ENCODE assay signal across 22 cellular contexts in genomic region chr2:100376836-100377235, GRCh38. TPM values are rescaled to one million over a fixed set of nuclear protein-coding genes. Genes with fewer than 3 reads are reported as not detected.
"Had no signal": no experiment of that assay in that cellular context is flagged by ENCODE, and none has a peak within 500 bp of the region (broad histone marks: within the 10 kb centered on the region; RNA-seq: fewer than 3 reads in every experiment).

No MANE protein-coding gene starts in this region.

- H3K9me3 ChIP-seq: neutrophil, ovary, prostate gland, suprapubic skin had no signal

- H3K4me1 ChIP-seq: foreskin keratinocyte, heart left ventricle, prostate gland, suprapubic skin, tibial artery had no signal

- ATAC-seq: activated CD4-positive, alpha-beta T cell treated with anti-CD3 and anti-CD28 coated beads for 36 hours; foreskin keratinocyte; heart left ventricle had no signal

- H3K4me3 ChIP-seq: esophagus muscularis mucosa, heart left ventricle, ovary, prostate gland, suprapubic skin, tibial artery had no signal

- DNase-seq: activated CD4-positive, alpha-beta T cell treated with anti-CD3 and anti-CD28 coated beads for 36 hours; activated CD4-positive, alpha-beta T cell treated with anti-CD3 and anti-CD28 coated beads, Interleukin-2, amount 50 U/mL, for 4 hours; activated CD4-positive, CD25-positive, alpha-beta regulatory T cell; activated effector memory CD4-positive, alpha-beta T cell treated with Interleukin-2 at 50 U/mL for 16 hours; activated naive CD4-positive, alpha-beta T cell treated with Interleukin-2 at 50 U/mL for 16 hours; activated T-cell treated with anti-CD3 and anti-CD28 coated beads for 4 hours; anterior cingulate cortex; dermis blood vessel endothelial cell; effector CD4-positive, alpha-beta T cell; foreskin keratinocyte; heart left ventricle; naive B cell; nephron progenitor cell; ovary; retina; stimulated activated naive CD4-positive, alpha-beta T cell; tibial artery had no signal

- H3K36me3 ChIP-seq: esophagus muscularis mucosa, heart left ventricle, neutrophil, ovary, prostate gland, suprapubic skin, tibial artery had no signal

- FAIRE-seq: colon had no signal

- H3K27ac ChIP-seq: esophagus muscularis mucosa, foreskin keratinocyte, heart left ventricle, neutrophil, ovary, prostate gland, suprapubic skin, tibial artery had no signal

- H3K27me3 ChIP-seq: esophagus muscularis mucosa, heart left ventricle, neutrophil, ovary, suprapubic skin, tibial artery had no signal

RNA-seq across cellular contexts. Expression of gene LONRF2, which starts 54.5 kb away (rescaled TPM):
- total RNA-seq: dermis blood vessel endothelial cell, foreskin keratinocyte had no signal
- polyA plus RNA-seq: foreskin keratinocyte had no signal
